14 cellular contexts compared by ENCODE assay signal in genomic region chr6:2237001-2237400, GRCh38. TPM values are rescaled to one million over a fixed set of nuclear protein-coding genes. Genes with fewer than 3 reads are reported as not detected.
DNase-seq lines count a peak whose midpoint lies in the region; ATAC-seq and TF ChIP-seq lines count a peak whose summit lies in the region.
"Had no signal": no experiment of that assay in that cellular context is flagged by ENCODE, and none has a peak within 500 bp of the region (broad histone marks: within the 10 kb centered on the region; RNA-seq: fewer than 3 reads in every experiment).

No MANE protein-coding gene starts in this region.

- H2AFZ ChIP-seq in ACC112 (ENCODE audit: low read length, unreplicated experiment): no peak overlapping the region

- no peak overlapping the region for H3K4me3 ChIP-seq in ACC112 (ENCODE audit: low read depth, low read length)
- no peak overlapping the region for H3K4me3 ChIP-seq in ascending aorta
- H3K4me3 ChIP-seq: BLaER1 treated with 17β-estradiol and CSF1 and Interleukin-3, amounts not matched to agents 10 nM and 100 nM; SJCRH30 had no signal

- no peaks in the 10 kb centered on the region for H3K9me3 ChIP-seq in ascending aorta
- H3K9me3 ChIP-seq: BLaER1 treated with 17β-estradiol and CSF1 and Interleukin-3, amounts not matched to agents 10 nM and 100 nM; SJCRH30 had no signal

- intact Hi-C loops in ascending aorta (cut with DNase I): no loop called here

- TF ChIP-seq CTCF in ascending aorta (IDR thresholded peaks at IDR 0.05): no peak

- H3K79me2 ChIP-seq in ACC112 (ENCODE audit: control insufficient read depth, insufficient read depth, low read length, unreplicated experiment): peaks cover 3% of the 10 kb centered on the region

- peak overlapping the region; percentile 76 for H3K27ac ChIP-seq in ACC112 (ENCODE audit: low read depth, low read length)
- H3K27ac ChIP-seq in ascending aorta: peak overlapping the region; percentile 0 to 40
- H3K27ac ChIP-seq: BLaER1 treated with 17β-estradiol and CSF1 and Interleukin-3, amounts not matched to agents 10 nM and 100 nM; SJCRH30 had no signal

- H3K27me3 ChIP-seq in ACC112 (ENCODE audit: insufficient read depth, low read length) (no peaks in the 10 kb centered on the region), ascending aorta (no peaks in the 10 kb centered on the region)
- H3K27me3 ChIP-seq: BLaER1 treated with 17β-estradiol and CSF1 and Interleukin-3, amounts not matched to agents 10 nM and 100 nM; SJCRH30 had no signal

- H3K36me3 ChIP-seq in ACC112 (ENCODE audit: insufficient read depth, low read length) (no peaks in the 10 kb centered on the region), ascending aorta (no peaks in the 10 kb centered on the region)
- H3K36me3 ChIP-seq: BLaER1 treated with 17β-estradiol and CSF1 and Interleukin-3, amounts not matched to agents 10 nM and 100 nM; SJCRH30 had no signal

- H3K4me1 ChIP-seq in ACC112 (ENCODE audit: control insufficient read depth, insufficient read depth, low read length, unreplicated experiment) (peaks cover 26% of the 10 kb centered on the region), ascending aorta (no peaks in the 10 kb centered on the region)
- H3K4me1 ChIP-seq: BLaER1 treated with 17β-estradiol and CSF1 and Interleukin-3, amounts not matched to agents 10 nM and 100 nM; SJCRH30 had no signal

- ATAC-seq in GM18907 (IDR thresholded peaks at IDR 0.05; ENCODE audit: unreplicated experiment): no peak
- ATAC-seq in GM18870 (IDR thresholded peaks at IDR 0.05; ENCODE audit: unreplicated experiment): no peak
- ATAC-seq: natural killer cell treated with Interleukin-12 subunit alpha and Interleukin-12 subunit beta and Interleukin-15 and Interleukin-18, amount 100 ng/mL, for 72 hours; stimulated activated naive B cell treated with anti-CD40 and anti-IgM and Interleukin-4, amounts not matched to agents 10 μg/mL and 1 μg/mL and 100 μg/mL, for 72 hours had no signal

- DNase-seq in HCEC 1CT (peak; percentile 95), ascending aorta (ENCODE audit: low spot score in 2 of 2) (no peak), foreskin melanocyte (peak; percentile 58), superior temporal gyrus (ENCODE audit: extremely low spot score) (no peak)
- DNase-seq in activated effector memory CD4-positive, alpha-beta T cell treated with Interleukin-2 at 50 U/mL for 16 hours: no peak
- DNase-seq: activated CD4-positive, alpha-beta T cell treated with anti-CD3 and anti-CD28 coated beads for 48 hours; SJCRH30; stimulated activated CD4-positive, alpha-beta T cell treated with anti-CD3 and anti-CD28 coated beads, Interleukin-15, amount 100 ng/mL, for 24 hours; stimulated activated naive B cell treated with anti-CD40 and anti-IgM and Interleukin-4, amounts not matched to agents 10 μg/mL and 1 μg/mL and 100 μg/mL, for 72 hours had no signal

RNA-seq across cellular contexts. Expression of gene GMDS, which starts 8.4 kb away (rescaled TPM):
- 19.9 TPM for total RNA-seq in ascending aorta

Comparison
In these comparisons a context has a peak if more than half of its experiments do, and no peak if none do; other contexts are left out.
1. DNase-seq: peak in HCEC 1CT (single experiment) and foreskin melanocyte (single experiment); none in ascending aorta (0 of 2), superior temporal gyrus (single experiment) and activated effector memory CD4-positive, alpha-beta T cell treated with Interleukin-2 at 50 U/mL for 16 hours (single experiment).